In the genomic region with DNA sequence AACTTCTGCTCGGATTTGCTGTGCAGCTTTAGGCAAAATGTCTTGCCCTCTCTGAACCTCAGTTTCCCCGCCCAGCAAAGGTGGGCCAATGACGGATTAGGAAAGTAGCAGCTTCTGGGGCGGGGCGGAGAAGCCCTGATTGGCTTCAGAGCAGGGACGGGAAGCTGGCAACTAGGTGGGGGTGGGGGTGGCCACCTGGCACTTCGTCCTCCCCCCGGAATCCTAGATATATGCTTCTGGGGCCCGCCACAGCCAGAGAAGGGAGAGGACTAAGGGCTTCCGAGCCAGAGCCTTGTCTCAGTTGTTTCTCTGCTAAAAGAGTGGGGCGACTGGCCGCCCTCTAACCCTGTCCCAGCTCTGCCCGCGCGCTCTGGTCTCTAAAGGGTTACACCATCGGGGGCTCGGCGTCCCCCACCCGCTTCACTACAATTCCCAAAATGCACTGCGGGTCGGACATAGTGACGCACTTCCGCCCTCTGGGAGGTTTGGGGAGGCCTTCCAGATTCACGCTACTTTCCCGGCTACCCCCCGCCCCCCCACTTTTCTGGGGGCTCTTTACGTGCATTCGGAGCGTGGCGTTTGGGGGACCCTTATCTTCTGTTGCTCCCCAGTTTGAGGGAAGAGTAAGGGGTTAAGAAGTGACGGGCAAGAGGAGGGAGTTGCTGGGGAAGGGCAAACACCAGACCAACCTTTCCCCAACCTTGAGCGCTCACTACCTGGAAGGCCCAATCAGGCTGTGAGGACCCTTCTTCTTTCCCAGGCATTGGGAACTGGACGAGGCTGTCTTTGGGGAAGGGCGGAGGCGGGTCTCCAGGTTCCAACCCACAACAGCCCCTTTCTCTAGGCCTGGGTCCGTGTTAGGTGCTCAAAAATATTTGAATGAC, we compare ENCODE assay signal across 1 cellular context.
TF ChIP-seq lines count a peak whose summit lies in the region.

No MANE protein-coding gene starts in this region.

TF ChIP-seq in HepG2, 621 proteins besides CTCF, POLR2A, EP300 and RAD21 (continued from another document and continues in another):
- TF ChIP-seq, protein P1, sequence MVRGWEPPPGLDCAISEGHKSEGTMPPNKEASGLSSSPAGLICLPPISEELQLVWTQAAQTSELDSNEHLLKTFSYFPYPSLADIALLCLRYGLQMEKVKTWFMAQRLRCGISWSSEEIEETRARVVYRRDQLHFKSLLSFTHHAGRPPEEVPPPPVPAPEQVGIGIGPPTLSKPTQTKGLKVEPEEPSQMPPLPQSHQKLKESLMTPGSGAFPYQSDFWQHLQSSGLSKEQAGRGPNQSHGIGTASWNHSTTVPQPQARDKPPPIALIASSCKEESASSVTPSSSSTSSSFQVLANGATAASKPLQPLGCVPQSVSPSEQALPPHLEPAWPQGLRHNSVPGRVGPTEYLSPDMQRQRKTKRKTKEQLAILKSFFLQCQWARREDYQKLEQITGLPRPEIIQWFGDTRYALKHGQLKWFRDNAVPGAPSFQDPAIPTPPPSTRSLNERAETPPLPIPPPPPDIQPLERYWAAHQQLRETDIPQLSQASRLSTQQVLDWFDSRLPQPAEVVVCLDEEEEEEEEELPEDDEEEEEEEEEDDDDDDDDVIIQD (CRISPR knock-in tag; IDR thresholded peaks at IDR 0.05; ENCODE audit: low read depth), result no peak
- TF ChIP-seq, protein P2, sequence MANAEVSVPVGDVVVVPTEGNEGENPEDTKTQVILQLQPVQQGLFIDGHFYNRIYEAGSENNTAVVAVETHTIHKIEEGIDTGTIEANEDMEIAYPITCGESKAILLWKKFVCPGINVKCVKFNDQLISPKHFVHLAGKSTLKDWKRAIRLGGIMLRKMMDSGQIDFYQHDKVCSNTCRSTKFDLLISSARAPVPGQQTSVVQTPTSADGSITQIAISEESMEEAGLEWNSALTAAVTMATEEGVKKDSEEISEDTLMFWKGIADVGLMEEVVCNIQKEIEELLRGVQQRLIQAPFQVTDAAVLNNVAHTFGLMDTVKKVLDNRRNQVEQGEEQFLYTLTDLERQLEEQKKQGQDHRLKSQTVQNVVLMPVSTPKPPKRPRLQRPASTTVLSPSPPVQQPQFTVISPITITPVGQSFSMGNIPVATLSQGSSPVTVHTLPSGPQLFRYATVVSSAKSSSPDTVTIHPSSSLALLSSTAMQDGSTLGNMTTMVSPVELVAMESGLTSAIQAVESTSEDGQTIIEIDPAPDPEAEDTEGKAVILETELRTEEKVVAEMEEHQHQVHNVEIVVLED (CRISPR knock-in tag; IDR thresholded peaks at IDR 0.05; ENCODE audit: borderline replicate concordance), result peak; percentile 32; the same call in 1 of the 2 replicates
- TF ChIP-seq WIZ (CRISPR knock-in tag; IDR thresholded peaks at IDR 0.05), result no peak
- TF ChIP-seq, protein P3, sequence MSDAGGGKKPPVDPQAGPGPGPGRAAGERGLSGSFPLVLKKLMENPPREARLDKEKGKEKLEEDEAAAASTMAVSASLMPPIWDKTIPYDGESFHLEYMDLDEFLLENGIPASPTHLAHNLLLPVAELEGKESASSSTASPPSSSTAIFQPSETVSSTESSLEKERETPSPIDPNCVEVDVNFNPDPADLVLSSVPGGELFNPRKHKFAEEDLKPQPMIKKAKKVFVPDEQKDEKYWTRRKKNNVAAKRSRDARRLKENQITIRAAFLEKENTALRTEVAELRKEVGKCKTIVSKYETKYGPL (CRISPR knock-in tag; IDR thresholded peaks at IDR 0.05), result peak; percentile 75; the same call in 1 of the 2 replicates
- TF ChIP-seq MAFG (CRISPR knock-in tag; IDR thresholded peaks at IDR 0.05), result no peak
- TF ChIP-seq MAFK (conservative IDR thresholded peaks at IDR 0.05 in 1 of 2, IDR thresholded peaks at IDR 0.05 in 1 of 2; ENCODE audit: low read length in 2 of 2), result no peak
- TF ChIP-seq MAF1 (CRISPR knock-in tag; IDR thresholded peaks at IDR 0.05; ENCODE audit: borderline replicate concordance), result 0 out of 2 replicates have a peak, but pooled peaks have one; percentile 78
- TF ChIP-seq HNF4G (IDR thresholded peaks at IDR 0.05; ENCODE audit: borderline replicate concordance, low read depth, low read length), result no peak
- TF ChIP-seq HNF4G (CRISPR knock-in tag; IDR thresholded peaks at IDR 0.05; ENCODE audit: borderline replicate concordance, low read depth), result 0 out of 2 replicates have a peak, but pooled peaks have one; percentile 44
- peak; percentile 64; the same call in 1 of the 2 replicates for TF ChIP-seq ZNF605 (CRISPR knock-in tag; IDR thresholded peaks at IDR 0.05)
- TF ChIP-seq, protein P4, sequence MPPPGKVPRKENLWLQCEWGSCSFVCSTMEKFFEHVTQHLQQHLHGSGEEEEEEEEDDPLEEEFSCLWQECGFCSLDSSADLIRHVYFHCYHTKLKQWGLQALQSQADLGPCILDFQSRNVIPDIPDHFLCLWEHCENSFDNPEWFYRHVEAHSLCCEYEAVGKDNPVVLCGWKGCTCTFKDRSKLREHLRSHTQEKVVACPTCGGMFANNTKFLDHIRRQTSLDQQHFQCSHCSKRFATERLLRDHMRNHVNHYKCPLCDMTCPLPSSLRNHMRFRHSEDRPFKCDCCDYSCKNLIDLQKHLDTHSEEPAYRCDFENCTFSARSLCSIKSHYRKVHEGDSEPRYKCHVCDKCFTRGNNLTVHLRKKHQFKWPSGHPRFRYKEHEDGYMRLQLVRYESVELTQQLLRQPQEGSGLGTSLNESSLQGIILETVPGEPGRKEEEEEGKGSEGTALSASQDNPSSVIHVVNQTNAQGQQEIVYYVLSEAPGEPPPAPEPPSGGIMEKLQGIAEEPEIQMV (CRISPR knock-in tag; IDR thresholded peaks at IDR 0.05; ENCODE audit: low read depth), result 0 out of 2 replicates have a peak, but pooled peaks have one; percentile 57
- no peak for TF ChIP-seq TCF12 (IDR thresholded peaks at IDR 0.05)
- TF ChIP-seq TCF12 (CRISPR knock-in tag; IDR thresholded peaks at IDR 0.05), result no peak
- no peak for TF ChIP-seq PAWR (CRISPR knock-in tag; IDR thresholded peaks at IDR 0.05; ENCODE audit: borderline replicate concordance)
- TF ChIP-seq, protein P5, sequence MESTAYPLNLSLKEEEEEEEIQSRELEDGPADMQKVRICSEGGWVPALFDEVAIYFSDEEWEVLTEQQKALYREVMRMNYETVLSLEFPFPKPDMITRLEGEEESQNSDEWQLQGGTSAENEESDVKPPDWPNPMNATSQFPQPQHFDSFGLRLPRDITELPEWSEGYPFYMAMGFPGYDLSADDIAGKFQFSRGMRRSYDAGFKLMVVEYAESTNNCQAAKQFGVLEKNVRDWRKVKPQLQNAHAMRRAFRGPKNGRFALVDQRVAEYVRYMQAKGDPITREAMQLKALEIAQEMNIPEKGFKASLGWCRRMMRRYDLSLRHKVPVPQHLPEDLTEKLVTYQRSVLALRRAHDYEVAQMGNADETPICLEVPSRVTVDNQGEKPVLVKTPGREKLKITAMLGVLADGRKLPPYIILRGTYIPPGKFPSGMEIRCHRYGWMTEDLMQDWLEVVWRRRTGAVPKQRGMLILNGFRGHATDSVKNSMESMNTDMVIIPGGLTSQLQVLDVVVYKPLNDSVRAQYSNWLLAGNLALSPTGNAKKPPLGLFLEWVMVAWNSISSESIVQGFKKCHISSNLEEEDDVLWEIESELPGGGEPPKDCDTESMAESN (CRISPR knock-in tag; conservative IDR thresholded peaks at IDR 0.05), result 0 out of 2 replicates have a peak, but pooled peaks have one; percentile 10
- TF ChIP-seq, protein P6, sequence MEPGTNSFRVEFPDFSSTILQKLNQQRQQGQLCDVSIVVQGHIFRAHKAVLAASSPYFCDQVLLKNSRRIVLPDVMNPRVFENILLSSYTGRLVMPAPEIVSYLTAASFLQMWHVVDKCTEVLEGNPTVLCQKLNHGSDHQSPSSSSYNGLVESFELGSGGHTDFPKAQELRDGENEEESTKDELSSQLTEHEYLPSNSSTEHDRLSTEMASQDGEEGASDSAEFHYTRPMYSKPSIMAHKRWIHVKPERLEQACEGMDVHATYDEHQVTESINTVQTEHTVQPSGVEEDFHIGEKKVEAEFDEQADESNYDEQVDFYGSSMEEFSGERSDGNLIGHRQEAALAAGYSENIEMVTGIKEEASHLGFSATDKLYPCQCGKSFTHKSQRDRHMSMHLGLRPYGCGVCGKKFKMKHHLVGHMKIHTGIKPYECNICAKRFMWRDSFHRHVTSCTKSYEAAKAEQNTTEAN (CRISPR knock-in tag; conservative IDR thresholded peaks at IDR 0.05), result 0 out of 2 replicates have a peak, but pooled peaks have one; percentile 30
- peak; percentile 14; the same call in 1 of the 2 replicates for TF ChIP-seq FOXJ3 (CRISPR knock-in tag; IDR thresholded peaks at IDR 0.05; ENCODE audit: borderline replicate concordance)
- TF ChIP-seq KLF13 (CRISPR knock-in tag; IDR thresholded peaks at IDR 0.05), result no peak
- TF ChIP-seq NCOR1 (IDR thresholded peaks at IDR 0.05; ENCODE audit: borderline replicate concordance, low read length), result no peak
- TF ChIP-seq, protein P7, sequence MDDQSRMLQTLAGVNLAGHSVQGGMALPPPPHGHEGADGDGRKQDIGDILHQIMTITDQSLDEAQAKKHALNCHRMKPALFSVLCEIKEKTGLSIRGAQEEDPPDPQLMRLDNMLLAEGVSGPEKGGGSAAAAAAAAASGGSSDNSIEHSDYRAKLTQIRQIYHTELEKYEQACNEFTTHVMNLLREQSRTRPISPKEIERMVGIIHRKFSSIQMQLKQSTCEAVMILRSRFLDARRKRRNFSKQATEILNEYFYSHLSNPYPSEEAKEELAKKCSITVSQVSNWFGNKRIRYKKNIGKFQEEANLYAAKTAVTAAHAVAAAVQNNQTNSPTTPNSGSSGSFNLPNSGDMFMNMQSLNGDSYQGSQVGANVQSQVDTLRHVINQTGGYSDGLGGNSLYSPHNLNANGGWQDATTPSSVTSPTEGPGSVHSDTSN (CRISPR knock-in tag; IDR thresholded peaks at IDR 0.05; ENCODE audit: borderline replicate concordance), result no peak
- 0 out of 2 replicates have a peak, but pooled peaks have one; percentile 61 for TF ChIP-seq ESRRA (CRISPR knock-in tag; IDR thresholded peaks at IDR 0.05; ENCODE audit: low read depth)
- peak; percentile 87; the same call in 1 of the 2 replicates for TF ChIP-seq FOXK1 (CRISPR knock-in tag; IDR thresholded peaks at IDR 0.05; ENCODE audit: borderline replicate concordance, low read depth)
- 0 out of 2 replicates have a peak, but pooled peaks have one; percentile 46 for TF ChIP-seq TP53 (CRISPR knock-in tag; conservative IDR thresholded peaks at IDR 0.05)
- TF ChIP-seq, protein P8, sequence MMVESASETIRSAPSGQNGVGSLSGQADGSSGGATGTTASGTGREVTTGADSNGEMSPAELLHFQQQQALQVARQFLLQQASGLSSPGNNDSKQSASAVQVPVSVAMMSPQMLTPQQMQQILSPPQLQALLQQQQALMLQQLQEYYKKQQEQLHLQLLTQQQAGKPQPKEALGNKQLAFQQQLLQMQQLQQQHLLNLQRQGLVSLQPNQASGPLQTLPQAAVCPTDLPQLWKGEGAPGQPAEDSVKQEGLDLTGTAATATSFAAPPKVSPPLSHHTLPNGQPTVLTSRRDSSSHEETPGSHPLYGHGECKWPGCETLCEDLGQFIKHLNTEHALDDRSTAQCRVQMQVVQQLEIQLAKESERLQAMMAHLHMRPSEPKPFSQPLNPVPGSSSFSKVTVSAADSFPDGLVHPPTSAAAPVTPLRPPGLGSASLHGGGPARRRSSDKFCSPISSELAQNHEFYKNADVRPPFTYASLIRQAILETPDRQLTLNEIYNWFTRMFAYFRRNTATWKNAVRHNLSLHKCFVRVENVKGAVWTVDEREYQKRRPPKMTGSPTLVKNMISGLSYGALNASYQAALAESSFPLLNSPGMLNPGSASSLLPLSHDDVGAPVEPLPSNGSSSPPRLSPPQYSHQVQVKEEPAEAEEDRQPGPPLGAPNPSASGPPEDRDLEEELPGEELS (CRISPR knock-in tag; IDR thresholded peaks at IDR 0.05), result peak; percentile 57; the same call in 1 of the 2 replicates
- TF ChIP-seq PHF20 (CRISPR knock-in tag; IDR thresholded peaks at IDR 0.05), result peak; percentile 28; the same call in 1 of the 2 replicates
- no peak for TF ChIP-seq CAMTA2 (CRISPR knock-in tag; IDR thresholded peaks at IDR 0.05; ENCODE audit: borderline replicate concordance)
- TF ChIP-seq, protein P9, sequence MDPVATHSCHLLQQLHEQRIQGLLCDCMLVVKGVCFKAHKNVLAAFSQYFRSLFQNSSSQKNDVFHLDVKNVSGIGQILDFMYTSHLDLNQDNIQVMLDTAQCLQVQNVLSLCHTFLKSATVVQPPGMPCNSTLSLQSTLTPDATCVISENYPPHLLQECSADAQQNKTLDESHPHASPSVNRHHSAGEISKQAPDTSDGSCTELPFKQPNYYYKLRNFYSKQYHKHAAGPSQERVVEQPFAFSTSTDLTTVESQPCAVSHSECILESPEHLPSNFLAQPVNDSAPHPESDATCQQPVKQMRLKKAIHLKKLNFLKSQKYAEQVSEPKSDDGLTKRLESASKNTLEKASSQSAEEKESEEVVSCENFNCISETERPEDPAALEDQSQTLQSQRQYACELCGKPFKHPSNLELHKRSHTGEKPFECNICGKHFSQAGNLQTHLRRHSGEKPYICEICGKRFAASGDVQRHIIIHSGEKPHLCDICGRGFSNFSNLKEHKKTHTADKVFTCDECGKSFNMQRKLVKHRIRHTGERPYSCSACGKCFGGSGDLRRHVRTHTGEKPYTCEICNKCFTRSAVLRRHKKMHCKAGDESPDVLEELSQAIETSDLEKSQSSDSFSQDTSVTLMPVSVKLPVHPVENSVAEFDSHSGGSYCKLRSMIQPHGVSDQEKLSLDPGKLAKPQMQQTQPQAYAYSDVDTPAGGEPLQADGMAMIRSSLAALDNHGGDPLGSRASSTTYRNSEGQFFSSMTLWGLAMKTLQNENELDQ (CRISPR knock-in tag; IDR thresholded peaks at IDR 0.05; ENCODE audit: borderline replicate concordance), result 0 out of 2 replicates have a peak, but pooled peaks have one; percentile 21
- peak; percentile 83; the same call in 1 of the 2 replicates for TF ChIP-seq ZNF572 (CRISPR knock-in tag; IDR thresholded peaks at IDR 0.05)
- peak; percentile 88 for TF ChIP-seq ZFP36 (IDR thresholded peaks at IDR 0.05; ENCODE audit: borderline replicate concordance, low read depth, low read length, partially characterized antibody)
- TF ChIP-seq ZNF350 (CRISPR knock-in tag; IDR thresholded peaks at IDR 0.05; ENCODE audit: borderline replicate concordance, low read depth), result peak; percentile 58; the same call in 1 of the 2 replicates
- TF ChIP-seq ZNF777 (CRISPR knock-in tag; IDR thresholded peaks at IDR 0.05), result no peak; the same call in 1 of the 2 replicates
- TF ChIP-seq, protein P10, sequence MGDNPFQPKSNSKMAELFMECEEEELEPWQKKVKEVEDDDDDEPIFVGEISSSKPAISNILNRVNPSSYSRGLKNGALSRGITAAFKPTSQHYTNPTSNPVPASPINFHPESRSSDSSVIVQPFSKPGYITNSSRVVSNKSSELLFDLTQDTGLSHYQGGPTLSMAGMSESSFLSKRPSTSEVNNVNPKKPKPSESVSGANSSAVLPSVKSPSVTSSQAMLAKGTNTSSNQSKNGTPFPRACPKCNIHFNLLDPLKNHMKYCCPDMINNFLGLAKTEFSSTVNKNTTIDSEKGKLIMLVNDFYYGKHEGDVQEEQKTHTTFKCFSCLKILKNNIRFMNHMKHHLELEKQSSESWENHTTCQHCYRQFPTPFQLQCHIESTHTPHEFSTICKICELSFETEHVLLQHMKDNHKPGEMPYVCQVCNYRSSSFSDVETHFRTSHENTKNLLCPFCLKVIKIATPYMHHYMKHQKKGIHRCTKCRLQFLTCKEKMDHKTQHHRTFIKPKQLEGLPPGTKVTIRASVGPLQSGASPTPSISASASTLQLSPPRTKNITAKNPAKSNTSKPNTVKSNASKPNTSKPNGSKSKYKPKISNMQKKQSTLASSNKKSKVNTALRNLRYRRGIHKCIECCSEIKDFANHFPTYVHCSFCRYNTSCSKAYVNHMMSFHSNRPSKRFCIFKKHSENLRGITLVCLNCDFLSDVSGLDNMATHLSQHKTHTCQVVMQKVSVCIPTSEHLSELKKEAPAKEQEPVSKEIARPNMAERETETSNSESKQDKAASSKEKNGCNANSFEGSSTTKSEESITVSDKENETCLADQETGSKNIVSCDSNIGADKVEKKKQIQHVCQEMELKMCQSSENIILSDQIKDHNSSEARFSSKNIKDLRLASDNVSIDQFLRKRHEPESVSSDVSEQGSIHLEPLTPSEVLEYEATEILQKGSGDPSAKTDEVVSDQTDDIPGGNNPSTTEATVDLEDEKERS (CRISPR knock-in tag; IDR thresholded peaks at IDR 0.05), result 0 out of 2 replicates have a peak, but pooled peaks have one; percentile 11
- peak; percentile 13; the same call in 1 of the 2 replicates for TF ChIP-seq ATF7-NPFF (CRISPR knock-in tag; IDR thresholded peaks at IDR 0.05; ENCODE audit: low read depth)
- no peak for TF ChIP-seq SRF (IDR thresholded peaks at IDR 0.05; ENCODE audit: low read depth, low read length)
